Comparison of ENCODE assay signal across 9 cellular contexts in genomic region chr1:39672551-39672947, GRCh38. TPM values are rescaled to one million over a fixed set of nuclear protein-coding genes. Genes with fewer than 3 reads are reported as not detected.
DNase-seq lines count a peak whose midpoint lies in the region; ATAC-seq and TF ChIP-seq lines count a peak whose summit lies in the region.
"Had no signal": no experiment of that assay in that cellular context is flagged by ENCODE, and none has a peak within 500 bp of the region (broad histone marks: within the 10 kb centered on the region; RNA-seq: fewer than 3 reads in every experiment).

No MANE protein-coding gene starts in this region.

- POLR2A ChIA-PET in HEK293T (lab: Yijun Ruan, JAX), result interaction anchor here (0.9 to 5.3 kb wide), 3 partner anchors 14 to 113 kb away, joined by 3 to 34 read pairs (median 11); partner anchors contain the start of gene PPIE

- CTCF ChIA-PET in HEK293T (lab: Yijun Ruan, JAX), result interaction anchor here (0.5 to 6.7 kb wide), 11 partner anchors 9 to 215 kb away, joined by 3 to 79 read pairs (median 5); partner anchors contain the start of gene HPCAL4

- H3K27ac Mint-ChIP-seq in activated T-helper 1 cell treated with anti-CD3 and anti-CD28 coated beads, Interleukin-12 subunit alpha, Interleukin-12 subunit beta, Interleukin-2, Interleukin-4 antibody, amounts not matched to agents 30 ng/mL and 10 ng/mL and 1 ng/mL, durations not matched to agents 14 hours and 24 hours and 36 hours, result no peak overlapping the region
- no peak overlapping the region for H3K27ac Mint-ChIP-seq in stimulated activated naive CD8-positive, alpha-beta T cell treated with anti-CD3 and anti-CD28 coated beads, Interleukin-15, Interleukin-2, amounts not matched to agents 100 ng/mL and 50 ng/mL, for 24 hours
- H3K27ac Mint-ChIP-seq: activated naive CD4-positive, alpha-beta T cell treated with anti-CD3 and anti-CD28 coated beads, Interleukin-2, amount 50 U/mL, for 72 hours had no signal

- H3K9me3 Mint-ChIP-seq in activated T-helper 1 cell treated with anti-CD3 and anti-CD28 coated beads, Interleukin-12 subunit alpha, Interleukin-12 subunit beta, Interleukin-2, Interleukin-4 antibody, amounts not matched to agents 30 ng/mL and 10 ng/mL and 1 ng/mL, durations not matched to agents 14 hours and 24 hours and 36 hours, result no peaks in the 10 kb centered on the region
- H3K9me3 Mint-ChIP-seq in stimulated activated naive CD8-positive, alpha-beta T cell treated with anti-CD3 and anti-CD28 coated beads, Interleukin-15, Interleukin-2, amounts not matched to agents 100 ng/mL and 50 ng/mL, for 24 hours, result no peaks in the 10 kb centered on the region
- H3K9me3 Mint-ChIP-seq: activated naive CD4-positive, alpha-beta T cell treated with anti-CD3 and anti-CD28 coated beads, Interleukin-2, amount 50 U/mL, for 72 hours had no signal

- in situ Hi-C loops in ACHN (cut with HindIII; ENCODE audit: low pct_ligation_motif_present, low pct_unique_long_range_greater_than_20kb, low sequenced_read_pairs), result no loop called here

- ATAC-seq in left cardiac atrium (peak; percentile 25 to 35), HG03097 (IDR thresholded peaks at IDR 0.05; ENCODE audit: low FRiP score, unreplicated experiment) (no peak), GM19397 (IDR thresholded peaks at IDR 0.05; ENCODE audit: unreplicated experiment) (no peak)

- H3K36me3 Mint-ChIP-seq in activated T-helper 1 cell treated with anti-CD3 and anti-CD28 coated beads, Interleukin-12 subunit alpha, Interleukin-12 subunit beta, Interleukin-2, Interleukin-4 antibody, amounts not matched to agents 30 ng/mL and 10 ng/mL and 1 ng/mL, durations not matched to agents 14 hours and 24 hours and 36 hours (ENCODE audit: low read depth), result no peaks in the 10 kb centered on the region
- H3K36me3 Mint-ChIP-seq in stimulated activated naive CD8-positive, alpha-beta T cell treated with anti-CD3 and anti-CD28 coated beads, Interleukin-15, Interleukin-2, amounts not matched to agents 100 ng/mL and 50 ng/mL, for 24 hours (ENCODE audit: low read depth), result no peaks in the 10 kb centered on the region

- peaks cover 21% of the 10 kb centered on the region for H3K4me1 Mint-ChIP-seq in activated T-helper 1 cell treated with anti-CD3 and anti-CD28 coated beads, Interleukin-12 subunit alpha, Interleukin-12 subunit beta, Interleukin-2, Interleukin-4 antibody, amounts not matched to agents 30 ng/mL and 10 ng/mL and 1 ng/mL, durations not matched to agents 14 hours and 24 hours and 36 hours (ENCODE audit: low read depth)
- peaks cover 19% of the 10 kb centered on the region for H3K4me1 Mint-ChIP-seq in stimulated activated naive CD8-positive, alpha-beta T cell treated with anti-CD3 and anti-CD28 coated beads, Interleukin-15, Interleukin-2, amounts not matched to agents 100 ng/mL and 50 ng/mL, for 24 hours (ENCODE audit: low read depth)

- intact Hi-C loops in activated T-helper 1 cell treated with anti-CD3 and anti-CD28 coated beads, Interleukin-12 subunit alpha, Interleukin-12 subunit beta, Interleukin-2, Interleukin-4 antibody, amounts not matched to agents 30 ng/mL and 10 ng/mL and 1 ng/mL, durations not matched to agents 14 hours and 24 hours and 36 hours (cut with micrococcal nuclease), result loop anchor here (1.0 kb wide), 2 partner anchors 19 to 48 kb away; partner anchors contain the start of gene HPCAL4
- intact Hi-C loops in left cardiac atrium (cut with DNase I), result no loop called here

- DNase-seq in ACHN (peak; percentile 9), HEK293T (ENCODE audit: extremely low spot score) (peak; percentile 26), left cardiac atrium (no peak), SIG-M5 (lab: John Stamatoyannopoulos, UW) (no peak)
- no peak for DNase-seq in activated T-helper 1 cell treated with anti-CD3 and anti-CD28 coated beads, Interleukin-12 subunit alpha, Interleukin-12 subunit beta, Interleukin-2, Interleukin-4 antibody, amounts not matched to agents 30 ng/mL and 10 ng/mL and 1 ng/mL, durations not matched to agents 14 hours and 24 hours and 36 hours (ENCODE audit: low spot score)

- peak overlapping the region; percentile 76 for H3K4me3 Mint-ChIP-seq in activated T-helper 1 cell treated with anti-CD3 and anti-CD28 coated beads, Interleukin-12 subunit alpha, Interleukin-12 subunit beta, Interleukin-2, Interleukin-4 antibody, amounts not matched to agents 30 ng/mL and 10 ng/mL and 1 ng/mL, durations not matched to agents 14 hours and 24 hours and 36 hours
- peak overlapping the region; percentile 55 for H3K4me3 Mint-ChIP-seq in stimulated activated naive CD8-positive, alpha-beta T cell treated with anti-CD3 and anti-CD28 coated beads, Interleukin-15, Interleukin-2, amounts not matched to agents 100 ng/mL and 50 ng/mL, for 24 hours

- peaks cover 14% of the 10 kb centered on the region for H3K27me3 Mint-ChIP-seq in activated T-helper 1 cell treated with anti-CD3 and anti-CD28 coated beads, Interleukin-12 subunit alpha, Interleukin-12 subunit beta, Interleukin-2, Interleukin-4 antibody, amounts not matched to agents 30 ng/mL and 10 ng/mL and 1 ng/mL, durations not matched to agents 14 hours and 24 hours and 36 hours (ENCODE audit: insufficient read depth)
- H3K27me3 Mint-ChIP-seq in stimulated activated naive CD8-positive, alpha-beta T cell treated with anti-CD3 and anti-CD28 coated beads, Interleukin-15, Interleukin-2, amounts not matched to agents 100 ng/mL and 50 ng/mL, for 24 hours, result peaks cover 40% of the 10 kb centered on the region

TF ChIP-seq in HEK293T, 16 proteins besides CTCF, POLR2A, EP300 and RAD21:
- TF ChIP-seq ARNT (IDR thresholded peaks at IDR 0.05), result no peak
- no peak for TF ChIP-seq FOXM1 (IDR thresholded peaks at IDR 0.05; ENCODE audit: borderline replicate concordance)

RNA-seq across cellular contexts. Expression of gene NT5C1A, which starts 0.6 kb away (rescaled TPM):
- 2.8 TPM in 2 replicates for total RNA-seq in activated T-helper 1 cell treated with anti-CD3 and anti-CD28 coated beads, Interleukin-12 subunit alpha, Interleukin-12 subunit beta, Interleukin-2, Interleukin-4 antibody, amounts not matched to agents 30 ng/mL and 10 ng/mL and 1 ng/mL, durations not matched to agents 14 hours and 24 hours and 36 hours
- 10 to 100 TPM; 10.6 to 22.8 TPM for total RNA-seq in left cardiac atrium

RNA-seq across cellular contexts. Expression of gene HPCAL4, which starts 18.7 kb away (rescaled TPM):
- 0.69 and 0.75 TPM in 2 replicates for total RNA-seq in activated T-helper 1 cell treated with anti-CD3 and anti-CD28 coated beads, Interleukin-12 subunit alpha, Interleukin-12 subunit beta, Interleukin-2, Interleukin-4 antibody, amounts not matched to agents 30 ng/mL and 10 ng/mL and 1 ng/mL, durations not matched to agents 14 hours and 24 hours and 36 hours
- total RNA-seq in left cardiac atrium, result 1 to 10 TPM in 1 of 2 donors, under 1 TPM in 1; 0.58 to 2.6 TPM

RNA-seq across cellular contexts. Expression of gene HEYL, which starts 33.1 kb away (rescaled TPM):
- 0.10 TPM in 2 replicates for total RNA-seq in activated T-helper 1 cell treated with anti-CD3 and anti-CD28 coated beads, Interleukin-12 subunit alpha, Interleukin-12 subunit beta, Interleukin-2, Interleukin-4 antibody, amounts not matched to agents 30 ng/mL and 10 ng/mL and 1 ng/mL, durations not matched to agents 14 hours and 24 hours and 36 hours
- total RNA-seq in left cardiac atrium, result 10 to 100 TPM; 19.1 to 40.0 TPM

Comparison
In these comparisons a context has a peak if more than half of its experiments do, and no peak if none do; other contexts are left out.
1. DNase-seq: peak in ACHN (single experiment) and HEK293T (single experiment); none in activated T-helper 1 cell treated with anti-CD3 and anti-CD28 coated beads, Interleukin-12 subunit alpha, Interleukin-12 subunit beta, Interleukin-2, Interleukin-4 antibody, amounts not matched to agents 30 ng/mL and 10 ng/mL and 1 ng/mL, durations not matched to agents 14 hours and 24 hours and 36 hours (single experiment), left cardiac atrium (single experiment) and SIG-M5 (single experiment).
2. ATAC-seq: peak in left cardiac atrium (2 of 2); none in HG03097 (single experiment) and GM19397 (single experiment).
3. RNA of gene HEYL, which starts 33.1 kb away (total RNA-seq): 19.1 to 40.0 TPM in left cardiac atrium; 0.10 TPM in activated T-helper 1 cell treated with anti-CD3 and anti-CD28 coated beads, Interleukin-12 subunit alpha, Interleukin-12 subunit beta, Interleukin-2, Interleukin-4 antibody, amounts not matched to agents 30 ng/mL and 10 ng/mL and 1 ng/mL, durations not matched to agents 14 hours and 24 hours and 36 hours; every median in the first group is over 10 times any median in the second.